1 cellular context compared by ENCODE assay signal in genomic region chr10:127563718-127564553, GRCh38.
TF ChIP-seq lines count a peak whose summit lies in the region.

No MANE protein-coding gene starts in this region.

TF ChIP-seq in K562, 482 proteins besides CTCF, POLR2A, EP300 and RAD21 (continued from another document):
- TF ChIP-seq REST (CRISPR knock-in tag; IDR thresholded peaks at IDR 0.05; ENCODE audit: low read depth) (no peak), RNF2 (IDR thresholded peaks at IDR 0.05) (no peak)
